26 cellular contexts compared by ENCODE assay signal in genomic region chr9:13860019-13860418, GRCh38.
DNase-seq lines count a peak whose midpoint lies in the region; ATAC-seq, FAIRE-seq and TF ChIP-seq lines count a peak whose summit lies in the region.
"Had no signal": no experiment of that assay in that cellular context is flagged by ENCODE, and none has a peak within 500 bp of the region (broad histone marks: within the 10 kb centered on the region; RNA-seq: fewer than 3 reads in every experiment).

No MANE protein-coding gene starts in this region.

- TF ChIP-seq EP300 in HepG2 (IDR thresholded peaks at IDR 0.05; ENCODE audit: low read depth in 2 of 2, low read length in 2 of 2) (no peak), HepG2 (CRISPR knock-in tag; IDR thresholded peaks at IDR 0.05; ENCODE audit: borderline replicate concordance) (no peak)

- BruUV-seq in HepG2 (replicated peaks; lab: Mats Ljungman, UMichigan): no TSS peak

- H3K36me3 Mint-ChIP-seq in nephron (ENCODE audit: low read depth): no peaks in the 10 kb centered on the region
- H3K36me3 Mint-ChIP-seq in activated naive CD4-positive, alpha-beta T cell treated with anti-CD3 and anti-CD28 coated beads for 36 hours (ENCODE audit: low read depth): no peaks in the 10 kb centered on the region
- H3K36me3 Mint-ChIP-seq: activated naive CD8-positive, alpha-beta T cell treated with anti-CD3 and anti-CD28 coated beads for 36 hours; T-cell had no signal

- TF ChIP-seq POLR2A in HepG2 (IDR thresholded peaks at IDR 0.05; ENCODE audit: insufficient read depth in 1 of 2, low read depth in 2 of 2, low read length in 2 of 2) (no peak), right lobe of liver (IDR thresholded peaks at IDR 0.05) (no peak)

- DNase-seq in HepG2 (ENCODE audit: low spot score): no peak
- DNase-seq in right lobe of liver: no peak
- DNase-seq in fibroblast of the aortic adventitia (ENCODE audit: low read depth): peak; percentile 77
- no peak for DNase-seq in aorta
- no peak for DNase-seq in T-helper 9 cell
- DNase-seq in activated naive CD4-positive, alpha-beta T cell treated with anti-CD3 and anti-CD28 coated beads for 36 hours: no peak
- DNase-seq: activated CD4-positive, alpha-beta T cell treated with anti-CD3 and anti-CD28 coated beads for 36 hours; activated naive CD8-positive, alpha-beta T cell treated with anti-CD3 and anti-CD28 coated beads for 36 hours; BE2C; colonic mucosa; HFFc6; hippocampal formation; lower lobe of right lung; NCI-H1105; NCI-H2081; NCI-H446; PC-3; stomach; T-cell; upper lobe of right lung had no signal

- H3K4me2 ChIP-seq in HepG2 (ENCODE audit: low read depth, low read length): no peak overlapping the region

- no peak overlapping the region for H3K4me3 ChIP-seq in HepG2 (replicated peaks in 1 of 3; ENCODE audit: insufficient read depth in 1 of 3, low read depth in 2 of 3, low read length in 3 of 3)
- no peak overlapping the region for H3K4me3 ChIP-seq in right lobe of liver
- H3K4me3 ChIP-seq in fibroblast of the aortic adventitia (ENCODE audit: low read depth, low read length): no peak overlapping the region
- H3K4me3 ChIP-seq in aorta (ENCODE audit: low read length in 2 of 2): no peak overlapping the region
- H3K4me3 ChIP-seq: colonic mucosa, GM12878, lower lobe of right lung, stomach, upper lobe of right lung had no signal

- H3K27me3 ChIP-seq in HepG2 (ENCODE audit: control insufficient read depth in 1 of 2, insufficient read depth in 2 of 2, low read length in 2 of 2): no peaks in the 10 kb centered on the region
- H3K27me3 ChIP-seq in right lobe of liver: no peaks in the 10 kb centered on the region
- no peaks in the 10 kb centered on the region for H3K27me3 ChIP-seq in aorta (ENCODE audit: control insufficient read depth in 1 of 2, insufficient read depth in 2 of 2, low read length in 1 of 2)
- H3K27me3 ChIP-seq: BE2C, colonic mucosa, stomach, upper lobe of right lung had no signal

- H3K27ac ChIP-seq in HepG2 (ENCODE audit: extremely low read length, insufficient read depth, low read length) (no peak overlapping the region), right lobe of liver (no peak overlapping the region), aorta (ENCODE audit: low read depth in 1 of 2, low read length in 2 of 2) (no peak overlapping the region)
- H3K27ac ChIP-seq: colonic mucosa, lower lobe of right lung, stomach, upper lobe of right lung had no signal

- H3K4me3 Mint-ChIP-seq in nephron: no peak overlapping the region
- H3K4me3 Mint-ChIP-seq in activated naive CD4-positive, alpha-beta T cell treated with anti-CD3 and anti-CD28 coated beads for 36 hours: no peak overlapping the region
- H3K4me3 Mint-ChIP-seq: activated CD4-positive, alpha-beta T cell treated with anti-CD3 and anti-CD28 coated beads for 36 hours; activated naive CD8-positive, alpha-beta T cell treated with anti-CD3 and anti-CD28 coated beads for 36 hours; activated T-helper 1 cell treated with anti-CD3 and anti-CD28 coated beads, Interleukin-12 subunit alpha, Interleukin-12 subunit beta, Interleukin-2, Interleukin-4 antibody, amounts not matched to agents 30 ng/mL and 10 ng/mL and 1 ng/mL, durations not matched to agents 14 hours and 24 hours and 36 hours; HFFc6; T-cell had no signal

- in situ Hi-C loops in HepG2 (cut with HindIII; ENCODE audit: extremely low pct_ligation_motif_present, low pct_unique_long_range_greater_than_20kb): no loop called here

- peaks cover 48% of the 10 kb centered on the region for H3K4me1 Mint-ChIP-seq in nephron
- no peaks in the 10 kb centered on the region for H3K4me1 Mint-ChIP-seq in activated naive CD4-positive, alpha-beta T cell treated with anti-CD3 and anti-CD28 coated beads for 36 hours (ENCODE audit: low read depth)
- H3K4me1 Mint-ChIP-seq: activated CD4-positive, alpha-beta T cell treated with anti-CD3 and anti-CD28 coated beads for 36 hours; activated naive CD8-positive, alpha-beta T cell treated with anti-CD3 and anti-CD28 coated beads for 36 hours; T-cell had no signal

- H3K79me2 ChIP-seq in HepG2 (ENCODE audit: insufficient read depth, low read length): no peaks in the 10 kb centered on the region

- no peak for TF ChIP-seq CTCF in HepG2 (CRISPR knock-in tag; IDR thresholded peaks at IDR 0.05)
- TF ChIP-seq CTCF in right lobe of liver (IDR thresholded peaks at IDR 0.05): no peak
- no peak for TF ChIP-seq CTCF in fibroblast of the aortic adventitia (IDR thresholded peaks at IDR 0.05; ENCODE audit: insufficient read depth, low read length)
- no peak for TF ChIP-seq CTCF in nephron (IDR thresholded peaks at IDR 0.05; ENCODE audit: unreplicated experiment in 3 of 3)

- H3K4me1 ChIP-seq in HepG2 (ENCODE audit: insufficient read depth, low read length) (no peaks in the 10 kb centered on the region), right lobe of liver (no peaks in the 10 kb centered on the region), aorta (ENCODE audit: control insufficient read depth in 1 of 2, insufficient read depth in 2 of 2, low read length in 2 of 2) (peaks cover 4 to 6% of the 10 kb centered on the region in 2 donors)
- H3K4me1 ChIP-seq: BE2C, colonic mucosa, lower lobe of right lung had no signal

- ATAC-seq in HepG2: no peak
- no peak for ATAC-seq in right lobe of liver
- ATAC-seq in aorta (ENCODE audit: low FRiP score): peak; percentile 61
- no peak for ATAC-seq in GM21423 (IDR thresholded peaks at IDR 0.05; ENCODE audit: unreplicated experiment)
- ATAC-seq: activated CD4-positive, alpha-beta T cell treated with anti-CD3 and anti-CD28 coated beads for 36 hours; GM12878; lower lobe of right lung; PC-3; T-cell; upper lobe of right lung had no signal

- CTCF ChIA-PET in HepG2 (lab: Yijun Ruan, JAX; ENCODE audit: low intra/inter-chr PET ratio, low total read pairs): no interaction called here
- CTCF ChIA-PET in activated naive CD4-positive, alpha-beta T cell treated with anti-CD3 and anti-CD28 coated beads for 36 hours (lab: Charles Lee): no interaction called here

- WGBS in HepG2 (ENCODE audit: low lambda C conversion rate): 4% methylated on average over 5 of the region's 5 CpGs
- 51% methylated on average over 5 of the region's 5 CpGs for WGBS in right lobe of liver (ENCODE audit: insufficient coverage, low coverage, low lambda C conversion rate, missing lambda C conversion rate)
- WGBS in aorta, 2 donors: 83 to 86% methylated on average over 5 of the region's 5 CpGs

- no peak overlapping the region for H3K9ac ChIP-seq in HepG2 (ENCODE audit: insufficient read depth, low read depth, low read length)

- H3K9me3 ChIP-seq in HepG2 (ENCODE audit: low read length): no peaks in the 10 kb centered on the region
- H3K9me3 ChIP-seq in right lobe of liver: no peaks in the 10 kb centered on the region
- no peaks in the 10 kb centered on the region for H3K9me3 ChIP-seq in aorta (ENCODE audit: control insufficient read depth, low read length)
- H3K9me3 ChIP-seq: BE2C, colonic mucosa, lower lobe of right lung, stomach, upper lobe of right lung had no signal

- no peaks in the 10 kb centered on the region for H3K36me3 ChIP-seq in HepG2 (replicated peaks in 1 of 2; ENCODE audit: control insufficient read depth in 1 of 2, insufficient read depth in 2 of 2, low read length in 2 of 2)
- H3K36me3 ChIP-seq in right lobe of liver: no peaks in the 10 kb centered on the region
- no peaks in the 10 kb centered on the region for H3K36me3 ChIP-seq in aorta (ENCODE audit: control insufficient read depth in 1 of 2, insufficient read depth in 2 of 2, low read length in 1 of 2)
- H3K36me3 ChIP-seq: BE2C, colonic mucosa, lower lobe of right lung, stomach, upper lobe of right lung had no signal

- peak overlapping the region; percentile 64 to 78 (median 76) for H3K27ac Mint-ChIP-seq in nephron
- H3K27ac Mint-ChIP-seq in activated naive CD4-positive, alpha-beta T cell treated with anti-CD3 and anti-CD28 coated beads for 36 hours: no peak overlapping the region
- H3K27ac Mint-ChIP-seq: activated CD4-positive, alpha-beta T cell treated with anti-CD3 and anti-CD28 coated beads for 36 hours; activated naive CD8-positive, alpha-beta T cell treated with anti-CD3 and anti-CD28 coated beads for 36 hours; activated T-helper 1 cell treated with anti-CD3 and anti-CD28 coated beads, Interleukin-12 subunit alpha, Interleukin-12 subunit beta, Interleukin-2, Interleukin-4 antibody, amounts not matched to agents 30 ng/mL and 10 ng/mL and 1 ng/mL, durations not matched to agents 14 hours and 24 hours and 36 hours; HFFc6; T-cell had no signal

- no peaks in the 10 kb centered on the region for H4K20me1 ChIP-seq in HepG2 (ENCODE audit: insufficient read depth, low read length)

- intact Hi-C loops in HepG2 (cut with micrococcal nuclease; ENCODE audit: unreplicated experiment) (no loop called here), right lobe of liver (cut with DNase I) (no loop called here), aorta (cut with DNase I) (no loop called here)
- intact Hi-C loops in activated naive CD4-positive, alpha-beta T cell treated with anti-CD3 and anti-CD28 coated beads for 36 hours (cut with micrococcal nuclease): no loop called here

- POLR2A ChIA-PET in HepG2 (lab: Yijun Ruan, JAX): no interaction called here

- no peaks in the 10 kb centered on the region for H3K9me3 Mint-ChIP-seq in nephron
- peaks cover 6% of the 10 kb centered on the region for H3K9me3 Mint-ChIP-seq in activated naive CD4-positive, alpha-beta T cell treated with anti-CD3 and anti-CD28 coated beads for 36 hours
- H3K9me3 Mint-ChIP-seq: activated naive CD8-positive, alpha-beta T cell treated with anti-CD3 and anti-CD28 coated beads for 36 hours; activated T-helper 1 cell treated with anti-CD3 and anti-CD28 coated beads, Interleukin-12 subunit alpha, Interleukin-12 subunit beta, Interleukin-2, Interleukin-4 antibody, amounts not matched to agents 30 ng/mL and 10 ng/mL and 1 ng/mL, durations not matched to agents 14 hours and 24 hours and 36 hours; HFFc6 had no signal

- no peak for TF ChIP-seq RAD21 in HepG2 (CRISPR knock-in tag; IDR thresholded peaks at IDR 0.05)

- H3K27me3 Mint-ChIP-seq in nephron (ENCODE audit: low read depth): no peaks in the 10 kb centered on the region
- no peaks in the 10 kb centered on the region for H3K27me3 Mint-ChIP-seq in activated naive CD4-positive, alpha-beta T cell treated with anti-CD3 and anti-CD28 coated beads for 36 hours (ENCODE audit: low read depth)
- H3K27me3 Mint-ChIP-seq: activated CD4-positive, alpha-beta T cell treated with anti-CD3 and anti-CD28 coated beads for 36 hours; activated naive CD8-positive, alpha-beta T cell treated with anti-CD3 and anti-CD28 coated beads for 36 hours; T-cell had no signal

- no peak for FAIRE-seq in HepG2 (lab: Jason Lieb, UNC)
- FAIRE-seq: GM12878, islet of Langerhans, TTC549 had no signal

- no peak overlapping the region for H2AFZ ChIP-seq in HepG2 (ENCODE audit: low read length)

TF ChIP-seq in HepG2, 621 proteins besides CTCF, POLR2A, EP300 and RAD21:
- peak; percentile 57; the same call in 1 of the 2 replicates for TF ChIP-seq CEBPB (IDR thresholded peaks at IDR 0.05; ENCODE audit: borderline replicate concordance, low read depth, low read length)
- no peak for TF ChIP-seq PRPF4 (IDR thresholded peaks at IDR 0.05; ENCODE audit: low read depth, low read length, poor library complexity, severe bottlenecking)
